Comparison of ENCODE assay signal across 1 cellular context in genomic region chr12:128814411-128815261, GRCh38.
TF ChIP-seq lines count a peak whose summit lies in the region.

No MANE protein-coding gene starts in this region.

TF ChIP-seq in H1, 55 proteins besides CTCF, POLR2A, EP300 and RAD21:
- no peak for TF ChIP-seq SP2 (IDR thresholded peaks at IDR 0.05; ENCODE audit: low read length)
- no peak for TF ChIP-seq SP1 (IDR thresholded peaks at IDR 0.05; ENCODE audit: low read depth, low read length)
- no peak for TF ChIP-seq NRF1 (IDR thresholded peaks at IDR 0.05; ENCODE audit: low read depth, low read length)
- no peak for TF ChIP-seq CHD1 (IDR thresholded peaks at IDR 0.05; ENCODE audit: low read depth, low read length)
- TF ChIP-seq POLR2AphosphoS5 (IDR thresholded peaks at IDR 0.05; ENCODE audit: low read depth, low read length): no peak
- TF ChIP-seq HDAC6 (IDR thresholded peaks at IDR 0.05; ENCODE audit: low read depth, low read length): no peak
- TF ChIP-seq KDM4A (IDR thresholded peaks at IDR 0.05; ENCODE audit: low read depth, low read length, severe bottlenecking): no peak
- no peak for TF ChIP-seq CTBP2 (IDR thresholded peaks at IDR 0.05; ENCODE audit: borderline replicate concordance, insufficient read depth, insufficient read length, low read length)
- TF ChIP-seq TBP (IDR thresholded peaks at IDR 0.05; ENCODE audit: low read depth, low read length): no peak
- no peak for TF ChIP-seq SRF (IDR thresholded peaks at IDR 0.05; ENCODE audit: low read depth, low read length)
- TF ChIP-seq CEBPB (IDR thresholded peaks at IDR 0.05; ENCODE audit: low read depth, low read length): no peak
- TF ChIP-seq BCL11A (IDR thresholded peaks at IDR 0.05; ENCODE audit: low read depth in 2 of 2, low read length in 2 of 2): no peak
- no peak for TF ChIP-seq PHF8 (conservative IDR thresholded peaks at IDR 0.05; ENCODE audit: low read depth, low read length)
- TF ChIP-seq HDAC2 (IDR thresholded peaks at IDR 0.05; ENCODE audit: borderline replicate concordance in 1 of 2, low read depth in 2 of 2, low read length in 2 of 2): no peak
- TF ChIP-seq KDM1A (IDR thresholded peaks at IDR 0.05; ENCODE audit: borderline replicate concordance, low read length): no peak
- no peak for TF ChIP-seq CHD7 (IDR thresholded peaks at IDR 0.05; ENCODE audit: insufficient replicate concordance, low read length)
- no peak for TF ChIP-seq TCF12 (IDR thresholded peaks at IDR 0.05; ENCODE audit: low read depth, low read length)
- TF ChIP-seq ZNF274 (IDR thresholded peaks at IDR 0.05; ENCODE audit: borderline replicate concordance, extremely low read depth, low read length): no peak
